ENCODE assay signal across 31 cellular contexts in the genomic region with DNA sequence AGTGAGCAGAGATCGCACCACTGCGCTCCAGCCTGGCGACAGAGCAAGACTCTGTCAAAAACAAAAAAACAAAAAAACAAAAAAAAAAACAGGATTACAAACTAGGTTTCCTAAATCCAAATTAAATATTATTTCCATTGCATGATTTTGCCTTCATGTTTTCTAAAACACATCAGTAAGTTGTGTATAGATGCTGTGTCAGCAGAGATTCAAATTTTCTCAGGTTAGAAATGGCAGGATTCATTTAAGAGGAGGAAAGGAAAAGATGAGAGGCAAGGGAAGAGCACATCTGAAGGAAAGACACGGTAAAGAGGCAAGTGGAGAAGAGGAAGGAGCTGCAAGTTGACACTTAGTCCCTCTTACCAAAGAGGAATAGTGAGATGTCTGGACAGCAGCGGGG.
"Had no signal": no experiment of that assay in that cellular context is flagged by ENCODE, and none has a peak within 500 bp of the region (broad histone marks: within the 10 kb centered on the region; RNA-seq: fewer than 3 reads in every experiment).

No MANE protein-coding gene starts in this region.

- H3K36me3 ChIP-seq: neural progenitor cell, ovary, spleen, suprapubic skin, tibial artery, transverse colon, upper lobe of left lung, vagina had no signal

- H3K27me3 ChIP-seq: neural progenitor cell, ovary, spleen, suprapubic skin, testis, transverse colon, upper lobe of left lung, vagina had no signal

- H3K4me2 ChIP-seq: neural progenitor cell, smooth muscle cell had no signal

- H3K9me3 Mint-ChIP-seq: natural killer cell, nephron had no signal

- H3K4me3 ChIP-seq: neural progenitor cell, ovary, psoas muscle, skin epidermis, smooth muscle cell, spleen, suprapubic skin, testis, tibial artery, transverse colon, upper lobe of left lung, vagina had no signal

- FAIRE-seq: urothelium cell line had no signal

- ATAC-seq: natural killer cell; psoas muscle; right cardiac atrium; sciatic nerve; stimulated activated memory B cell treated with anti-CD40 and anti-IgM and Interleukin-4, amounts not matched to agents 10 μg/mL and 1 μg/mL and 100 μg/mL, for 72 hours; stimulated activated naive CD8-positive, alpha-beta T cell treated with anti-CD3 and anti-CD28 coated beads, Interleukin-15, amount 100 ng/mL, for 72 hours; stimulated activated naive CD8-positive, alpha-beta T cell treated with anti-CD3 and anti-CD28 coated beads, Interleukin-15, Interleukin-2, amounts not matched to agents 100 U/mL and 50 U/mL, for 24 hours had no signal

- H3K9me3 ChIP-seq: ovary, psoas muscle, spleen, suprapubic skin, testis, tibial artery, transverse colon, upper lobe of left lung, vagina had no signal

- H3K4me3 Mint-ChIP-seq: natural killer cell; nephron; neural progenitor cell; stimulated activated memory B cell treated with anti-CD40 and anti-IgM and Interleukin-4, amounts not matched to agents 10 μg/mL and 1 μg/mL and 100 μg/mL, for 72 hours; stimulated activated naive CD8-positive, alpha-beta T cell treated with anti-CD3 and anti-CD28 coated beads, Interleukin-15, amount 100 ng/mL, for 72 hours had no signal

- H3K4me1 ChIP-seq: neural progenitor cell, psoas muscle, spleen, testis had no signal

- H3K27ac ChIP-seq: neural progenitor cell, ovary, parathyroid adenoma, psoas muscle, skin epidermis, suprapubic skin, testis, tibial artery, transverse colon, upper lobe of left lung, vagina had no signal

- H3K36me3 Mint-ChIP-seq: natural killer cell; neural progenitor cell; stimulated activated memory B cell treated with anti-CD40 and anti-IgM and Interleukin-4, amounts not matched to agents 10 μg/mL and 1 μg/mL and 100 μg/mL, for 72 hours had no signal

- H3K4me1 Mint-ChIP-seq: natural killer cell; nephron; neural progenitor cell; stimulated activated memory B cell treated with anti-CD40 and anti-IgM and Interleukin-4, amounts not matched to agents 10 μg/mL and 1 μg/mL and 100 μg/mL, for 72 hours had no signal

- H2AFZ ChIP-seq: neural progenitor cell, parathyroid adenoma had no signal

- H3K27ac Mint-ChIP-seq: natural killer cell; nephron; neural progenitor cell; progenitor cell of endocrine pancreas; stimulated activated memory B cell treated with anti-CD40 and anti-IgM and Interleukin-4, amounts not matched to agents 10 μg/mL and 1 μg/mL and 100 μg/mL, for 72 hours; stimulated activated naive CD8-positive, alpha-beta T cell treated with anti-CD3 and anti-CD28 coated beads, Interleukin-15, amount 100 ng/mL, for 72 hours had no signal

- H3K79me2 ChIP-seq: parathyroid adenoma had no signal

- H3K9ac ChIP-seq: neural progenitor cell, parathyroid adenoma had no signal

- DNase-seq: natural killer cell; occipital lobe; ovary; posterior cingulate gyrus; psoas muscle; right cardiac atrium; spleen; stimulated activated CD4-positive, alpha-beta T cell treated with anti-CD3 and anti-CD28 coated beads, Interleukin-12 subunit alpha, Interleukin-12 subunit beta, amount 100 ng/mL, for 4 hours; stimulated activated CD4-positive, alpha-beta T cell treated with anti-CD3 and anti-CD28 coated beads, Interleukin-1b, Interleukin-23, amount 100 ng/mL, for 48 hours; stimulated activated CD4-positive, alpha-beta T cell treated with anti-CD3 and anti-CD28 coated beads, Interleukin-4, amount 100 ng/mL, for 1 hour; stimulated activated CD4-positive, alpha-beta T cell treated with anti-CD3 and anti-CD28 coated beads, Interleukin-4, amount 100 ng/mL, for 4 hours; stimulated activated CD8-positive, alpha-beta memory T cell treated with anti-CD3 and anti-CD28 coated beads, Interleukin-4, amount 100 ng/mL, for 48 hours; stimulated activated naive CD4-positive, alpha-beta T cell; stimulated activated naive CD8-positive, alpha-beta T cell treated with anti-CD3 and anti-CD28 coated beads, Interleukin-15, amount 100 ng/mL, for 72 hours; stimulated activated naive CD8-positive, alpha-beta T cell treated with anti-CD3 and anti-CD28 coated beads, Interleukin-15, Interleukin-2, amounts not matched to agents 100 U/mL and 50 U/mL, for 24 hours; substantia nigra; testis; tibial artery; transverse colon; upper lobe of left lung had no signal
